8 cellular contexts compared by ENCODE assay signal in the genomic region with DNA sequence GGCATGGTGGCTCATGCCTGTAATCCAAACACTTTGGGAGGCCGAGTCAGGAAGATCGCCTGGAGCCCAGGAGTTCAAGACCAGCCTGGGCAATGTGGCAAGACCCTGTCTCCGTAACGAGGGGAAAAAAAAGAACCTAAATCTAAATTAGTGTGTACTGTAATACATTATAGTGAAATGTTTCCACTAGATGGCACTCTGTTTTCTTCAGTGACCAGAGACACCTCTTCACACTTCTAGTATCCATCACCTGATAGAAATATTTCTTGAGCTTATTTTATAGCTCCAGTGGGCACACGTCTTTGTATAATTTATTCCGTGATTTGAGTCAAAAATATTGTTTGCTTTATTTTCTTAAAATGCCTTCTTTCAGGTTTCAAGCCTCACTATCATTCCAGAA.
DNase-seq lines count a peak whose midpoint lies in the region; ATAC-seq and TF ChIP-seq lines count a peak whose summit lies in the region.

No MANE protein-coding gene starts in this region.

- peaks cover 11% of the 10 kb centered on the region for H3K36me3 Mint-ChIP-seq in neural progenitor cell

- ATAC-seq in GM18867 (IDR thresholded peaks at IDR 0.05; ENCODE audit: unreplicated experiment) = peak; percentile 66

- H3K27ac ChIP-seq in C4-2B (no peak overlapping the region), mammary epithelial cell (ENCODE audit: insufficient read depth, low read depth, low read length) (peak overlapping the region; percentile 91), neural progenitor cell (no peak overlapping the region), uterus (no peak overlapping the region)

- H3K4me3 ChIP-seq in mammary epithelial cell (replicated peaks in 1 of 3; ENCODE audit: insufficient read depth in 1 of 3, low read depth in 2 of 3, low read length in 3 of 3) (peak overlapping the region in 1 of 3 experiments; percentile 40), neural progenitor cell (no peak overlapping the region), uterus (no peak overlapping the region)

- TF ChIP-seq CTCF in C4-2B (conservative IDR thresholded peaks at IDR 0.05) (peak; percentile 51), mammary epithelial cell (conservative IDR thresholded peaks at IDR 0.05 in 1 of 2, IDR thresholded peaks at IDR 0.05 in 1 of 2; ENCODE audit: extremely low read depth in 1 of 2, insufficient read depth in 1 of 2, low read depth in 1 of 2, low read length in 2 of 2) (peak; percentile 39 to 52), neural progenitor cell (IDR thresholded peaks at IDR 0.05) (peak; percentile 40), uterus (IDR thresholded peaks at IDR 0.05) (peak in 2 of 4 experiments; percentile 18 to 19)

- peak overlapping the region; percentile 81 for H3K4me2 ChIP-seq in mammary epithelial cell (ENCODE audit: insufficient read depth, low read depth, low read length)
- H3K4me2 ChIP-seq in neural progenitor cell = no peak overlapping the region

- no peak overlapping the region for H3K27ac Mint-ChIP-seq in neural progenitor cell

- dilution Hi-C loops in mammary epithelial cell (cut with HindIII; ENCODE audit: low sequenced_read_pairs) = no loop called here

- H3K9me3 Mint-ChIP-seq in neural progenitor cell = peaks cover 5% of the 10 kb centered on the region

- H4K20me1 ChIP-seq in mammary epithelial cell (ENCODE audit: insufficient read depth, low read length) (no peaks in the 10 kb centered on the region), neural progenitor cell (ENCODE audit: low read depth) (peaks cover 12% of the 10 kb centered on the region)

- TF ChIP-seq POLR2A in uterus (IDR thresholded peaks at IDR 0.05) = no peak

- BruUV-seq in mammary epithelial cell (replicated peaks; lab: Mats Ljungman, UMichigan) = no TSS peak

- in situ Hi-C loops in mammary epithelial cell (cut with MboI; ENCODE audit: low sequenced_read_pairs in 2 of 2) = no loop called here

- H2AFZ ChIP-seq in mammary epithelial cell (ENCODE audit: low read depth, low read length) = no peak overlapping the region
- H2AFZ ChIP-seq in neural progenitor cell (replicated peaks) = no peak overlapping the region

- peaks cover 48% of the 10 kb centered on the region for H3K4me1 ChIP-seq in mammary epithelial cell (ENCODE audit: insufficient read depth, low read length)
- no peaks in the 10 kb centered on the region for H3K4me1 ChIP-seq in neural progenitor cell
- H3K4me1 ChIP-seq in uterus = no peaks in the 10 kb centered on the region

- no peak overlapping the region for H3K4me3 Mint-ChIP-seq in neural progenitor cell

- H3K9ac ChIP-seq in mammary epithelial cell (ENCODE audit: insufficient read depth, low read length) (peak overlapping the region; percentile 40), neural progenitor cell (no peak overlapping the region)

- H3K4me1 Mint-ChIP-seq in neural progenitor cell = peaks cover 6% of the 10 kb centered on the region

- H3K36me3 ChIP-seq in mammary epithelial cell (ENCODE audit: insufficient read depth, low read length) (peaks cover 3% of the 10 kb centered on the region), neural progenitor cell (no peaks in the 10 kb centered on the region), uterus (no peaks in the 10 kb centered on the region)

- DNase-seq in NCI-H2227 treated with DMSO at 0.1 percent for 48 hours (lab: John Stamatoyannopoulos, UW) = peak; percentile 2
- DNase-seq in mammary epithelial cell = peak; percentile 50
- DNase-seq in neural progenitor cell (ENCODE audit: low spot score) = peak; percentile 13
- no peak for DNase-seq in cerebellar nuclear complex (lab: John Stamatoyannopoulos, UW)
- no peak for DNase-seq in ecto neural progenitor cell (ENCODE audit: low spot score)
- DNase-seq in uterus = no peak

- peaks cover 2% of the 10 kb centered on the region for H3K27me3 Mint-ChIP-seq in neural progenitor cell (ENCODE audit: insufficient read depth, low read depth)

- WGBS in mammary epithelial cell (ENCODE audit: low coverage, missing lambda C conversion rate) = 8% methylated on average over 6 of the region's 6 CpGs

- peaks cover 83% of the 10 kb centered on the region for H3K79me2 ChIP-seq in mammary epithelial cell (ENCODE audit: insufficient read depth, low read length)
- peaks cover 96% of the 10 kb centered on the region for H3K79me2 ChIP-seq in neural progenitor cell (ENCODE audit: low read depth)

- intact Hi-C loops in mammary epithelial cell (cut with micrococcal nuclease) = loop anchor here (1.0 kb wide), 3 partner anchors 13 to 286 kb away; no protein-coding TSS in a partner anchor
- intact Hi-C loops in uterus (cut with DNase I; ENCODE audit: low total_unique reads) = no loop called here

- H3K9me3 ChIP-seq in mammary epithelial cell (replicated peaks; ENCODE audit: insufficient read depth, low read length) (no peaks in the 10 kb centered on the region), neural progenitor cell (ENCODE audit: low read depth) (peaks cover 6% of the 10 kb centered on the region), uterus (no peaks in the 10 kb centered on the region)

- no peaks in the 10 kb centered on the region for H3K27me3 ChIP-seq in mammary epithelial cell (ENCODE audit: insufficient read depth, low read length)
- no peaks in the 10 kb centered on the region for H3K27me3 ChIP-seq in neural progenitor cell
- no peaks in the 10 kb centered on the region for H3K27me3 ChIP-seq in uterus

- CTCF ChIA-PET in mammary epithelial cell (lab: Charles Lee; ENCODE audit: low non-redundant PET) = interaction anchor here (0.6 to 1.0 kb wide), 4 partner anchors 27 to 607 kb away, joined by 3 to 8 read pairs (median 4); no protein-coding TSS in a partner anchor

- H3F3A ChIP-seq in neural progenitor cell (ENCODE audit: low read depth) = no peaks in the 10 kb centered on the region

Comparison
In these comparisons a context has a peak if more than half of its experiments do, and no peak if none do; other contexts are left out.
1. DNase-seq: peak in NCI-H2227 treated with DMSO at 0.1 percent for 48 hours (single experiment), mammary epithelial cell (single experiment) and neural progenitor cell (single experiment); none in cerebellar nuclear complex (0 of 2), ecto neural progenitor cell (single experiment) and uterus (0 of 2).